Comparison of ENCODE assay signal across 1 cellular context in genomic region chr6:170429457-170429856, GRCh38.
TF ChIP-seq lines count a peak whose summit lies in the region.

No MANE protein-coding gene starts in this region.

TF ChIP-seq in WTC11, 78 proteins besides CTCF, POLR2A, EP300 and RAD21 (continued from another document):
- TF ChIP-seq, protein P1, sequence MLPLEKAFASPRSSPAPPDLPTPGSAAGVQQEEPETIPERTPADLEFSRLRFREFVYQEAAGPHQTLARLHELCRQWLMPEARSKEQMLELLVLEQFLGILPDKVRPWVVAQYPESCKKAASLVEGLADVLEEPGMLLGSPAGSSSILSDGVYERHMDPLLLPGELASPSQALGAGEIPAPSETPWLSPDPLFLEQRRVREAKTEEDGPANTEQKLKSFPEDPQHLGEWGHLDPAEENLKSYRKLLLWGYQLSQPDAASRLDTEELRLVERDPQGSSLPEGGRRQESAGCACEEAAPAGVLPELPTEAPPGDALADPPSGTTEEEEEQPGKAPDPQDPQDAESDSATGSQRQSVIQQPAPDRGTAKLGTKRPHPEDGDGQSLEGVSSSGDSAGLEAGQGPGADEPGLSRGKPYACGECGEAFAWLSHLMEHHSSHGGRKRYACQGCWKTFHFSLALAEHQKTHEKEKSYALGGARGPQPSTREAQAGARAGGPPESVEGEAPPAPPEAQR (CRISPR knock-in tag; IDR thresholded peaks at IDR 0.05), result no peak
- TF ChIP-seq CREM (CRISPR knock-in tag; IDR thresholded peaks at IDR 0.05) (no peak), TEAD4 (CRISPR knock-in tag; IDR thresholded peaks at IDR 0.05) (no peak), ZNF281 (CRISPR knock-in tag; IDR thresholded peaks at IDR 0.05) (no peak), ZNF263 (CRISPR knock-in tag; IDR thresholded peaks at IDR 0.05; ENCODE audit: low read depth) (no peak), HMGA2 (CRISPR knock-in tag; IDR thresholded peaks at IDR 0.05) (no peak), SMAD3 (CRISPR knock-in tag; IDR thresholded peaks at IDR 0.05; ENCODE audit: borderline replicate concordance) (no peak)
- TF ChIP-seq, protein P2, sequence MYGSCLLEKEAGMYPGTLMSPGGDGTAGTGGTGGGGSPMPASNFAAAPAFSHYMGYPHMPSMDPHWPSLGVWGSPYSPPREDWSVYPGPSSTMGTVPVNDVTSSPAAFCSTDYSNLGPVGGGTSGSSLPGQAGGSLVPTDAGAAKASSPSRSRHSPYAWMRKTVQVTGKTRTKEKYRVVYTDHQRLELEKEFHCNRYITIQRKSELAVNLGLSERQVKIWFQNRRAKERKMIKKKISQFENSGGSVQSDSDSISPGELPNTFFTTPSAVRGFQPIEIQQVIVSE (CRISPR knock-in tag; IDR thresholded peaks at IDR 0.05; ENCODE audit: borderline replicate concordance), result no peak
